Comparison of ENCODE assay signal across 25 cellular contexts in the genomic region with DNA sequence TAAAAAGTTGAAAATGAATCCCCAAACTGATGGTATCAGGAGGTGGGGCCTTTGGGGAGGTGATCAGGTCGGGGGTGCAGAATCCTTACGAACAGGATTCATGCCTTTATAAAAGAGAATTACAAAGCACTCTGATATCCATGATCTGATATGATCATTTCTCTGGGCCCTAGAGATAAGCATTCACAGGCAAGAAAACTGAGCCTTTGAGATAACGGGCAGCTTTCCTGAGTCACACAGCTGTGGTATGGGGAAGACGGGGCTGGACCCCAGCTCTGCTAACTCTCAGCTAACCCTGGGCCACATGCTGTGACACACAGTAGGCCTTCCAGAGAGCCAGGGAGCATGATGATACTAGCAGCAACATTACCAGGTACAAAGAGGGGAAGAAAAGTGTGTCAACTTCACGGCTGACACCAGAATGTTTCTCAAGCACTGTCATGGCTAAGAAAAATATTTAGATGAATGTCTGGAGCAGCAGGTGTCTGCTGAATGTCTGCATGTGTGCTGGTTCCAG.
"Had no signal": no experiment of that assay in that cellular context is flagged by ENCODE, and none has a peak within 500 bp of the region (broad histone marks: within the 10 kb centered on the region; RNA-seq: fewer than 3 reads in every experiment).

No MANE protein-coding gene starts in this region.

- DNase-seq: dermis blood vessel endothelial cell; foreskin melanocyte; heart left ventricle; hypothalamus; kidney glomerular epithelial cell; mesendoderm; naive B cell; psoas muscle; retina; spleen; stimulated activated CD4-positive, alpha-beta T cell treated with anti-CD3 and anti-CD28 coated beads, Interleukin-15, amount 100 ng/mL, for 24 hours; stimulated activated CD4-positive, alpha-beta T cell treated with anti-CD3 and anti-CD28 coated beads, Interleukin-1b, Interleukin-23, amount 100 ng/mL, for 48 hours; stimulated activated CD4-positive, alpha-beta T cell treated with anti-CD3 and anti-CD28 coated beads, Interleukin-4, amount 100 ng/mL, for 24 hours; stimulated activated naive B cell treated with anti-CD40 and anti-IgM and Interleukin-4, amounts not matched to agents 10 μg/mL and 1 μg/mL and 100 μg/mL, for 72 hours; stimulated activated naive CD8-positive, alpha-beta T cell treated with anti-CD3 and anti-CD28 coated beads, Interleukin-15, amount 100 ng/mL, for 72 hours; testis; upper lobe of right lung had no signal

- FAIRE-seq: endothelial cell of umbilical vein, islet of Langerhans had no signal

- H3K4me3 Mint-ChIP-seq: endodermal cell; naive B cell; nephron; stimulated activated naive B cell treated with anti-CD40 and anti-IgM and Interleukin-4, amounts not matched to agents 10 μg/mL and 1 μg/mL and 100 μg/mL, for 72 hours; stimulated activated naive CD8-positive, alpha-beta T cell treated with anti-CD3 and anti-CD28 coated beads, Interleukin-15, amount 100 ng/mL, for 72 hours had no signal

- ATAC-seq: heart left ventricle; psoas muscle; sciatic nerve; stimulated activated naive B cell treated with anti-CD40 and anti-IgM and Interleukin-4, amounts not matched to agents 10 μg/mL and 1 μg/mL and 100 μg/mL, for 72 hours; stimulated activated naive CD8-positive, alpha-beta T cell treated with anti-CD3 and anti-CD28 coated beads, Interleukin-15, amount 100 ng/mL, for 72 hours; upper lobe of right lung had no signal

- H3K27me3 Mint-ChIP-seq: naive B cell; stimulated activated naive B cell treated with anti-CD40 and anti-IgM and Interleukin-4, amounts not matched to agents 10 μg/mL and 1 μg/mL and 100 μg/mL, for 72 hours; stimulated activated naive CD8-positive, alpha-beta T cell treated with anti-CD3 and anti-CD28 coated beads, Interleukin-15, amount 100 ng/mL, for 72 hours had no signal

- H3K9me3 ChIP-seq: heart left ventricle, neutrophil, psoas muscle, spleen, testis, tibial nerve, upper lobe of right lung, vagina had no signal

- H3K4me1 Mint-ChIP-seq: endodermal cell, naive B cell had no signal

- H3K27ac ChIP-seq: heart left ventricle, neutrophil, psoas muscle, spleen, testis, tibial nerve, upper lobe of right lung, vagina had no signal

- H3K9me3 Mint-ChIP-seq: endodermal cell; naive B cell; nephron; stimulated activated naive B cell treated with anti-CD40 and anti-IgM and Interleukin-4, amounts not matched to agents 10 μg/mL and 1 μg/mL and 100 μg/mL, for 72 hours; stimulated activated naive CD8-positive, alpha-beta T cell treated with anti-CD3 and anti-CD28 coated beads, Interleukin-15, amount 100 ng/mL, for 72 hours had no signal

- H3K4me1 ChIP-seq: heart left ventricle, psoas muscle, spleen, testis, tibial nerve, upper lobe of right lung, vagina had no signal

- H3K4me3 ChIP-seq: heart left ventricle, psoas muscle, spleen, testis, tibial nerve, upper lobe of right lung, vagina had no signal

- H3K27me3 ChIP-seq: heart left ventricle, neutrophil, spleen, testis, tibial nerve, upper lobe of right lung, vagina had no signal

- H3K36me3 Mint-ChIP-seq: naive B cell; stimulated activated naive B cell treated with anti-CD40 and anti-IgM and Interleukin-4, amounts not matched to agents 10 μg/mL and 1 μg/mL and 100 μg/mL, for 72 hours had no signal

- H3K36me3 ChIP-seq: neutrophil, spleen, tibial nerve, upper lobe of right lung, vagina had no signal

- H3K27ac Mint-ChIP-seq: endodermal cell; naive B cell; nephron; stimulated activated naive B cell treated with anti-CD40 and anti-IgM and Interleukin-4, amounts not matched to agents 10 μg/mL and 1 μg/mL and 100 μg/mL, for 72 hours had no signal
